Comparison of ENCODE assay signal across 1 cellular context in genomic region chr11:116605543-116605942, GRCh38.
TF ChIP-seq lines count a peak whose summit lies in the region.

No MANE protein-coding gene starts in this region.

TF ChIP-seq in H1, 55 proteins besides CTCF, POLR2A, EP300 and RAD21 (continued from another document):
- TF ChIP-seq GABPA (IDR thresholded peaks at IDR 0.05; ENCODE audit: borderline replicate concordance, insufficient read depth, low read length) (peak; percentile 66; the same call in 1 of the 2 replicates), CTBP2 (IDR thresholded peaks at IDR 0.05; ENCODE audit: borderline replicate concordance, insufficient read depth, insufficient read length, low read length) (peak; percentile 38), JUND (IDR thresholded peaks at IDR 0.05; ENCODE audit: low read length) (no peak), HDAC6 (IDR thresholded peaks at IDR 0.05; ENCODE audit: low read depth, low read length) (no peak)
TF ChIP-seq in H1: peak in this region for 7.
